Comparison of ENCODE assay signal across 8 cellular contexts in genomic region chr10:50738974-50739617, GRCh38. TPM values are rescaled to one million over a fixed set of nuclear protein-coding genes. Genes with fewer than 3 reads are reported as not detected.
A peak's percentile ranks its signal among the peaks of the same experiment; 100 is the strongest.
DNase-seq lines count a peak whose midpoint lies in the region; ATAC-seq, FAIRE-seq and TF ChIP-seq lines count a peak whose summit lies in the region.
"Not testable (repeated sequence)": the region's sequence is repeated elsewhere in the genome, so short reads cannot be mapped to it uniquely, and the experiment has no call there.

No MANE protein-coding gene starts in this region.

- ATAC-seq in HG03442 (IDR thresholded peaks at IDR 0.05; ENCODE audit: unreplicated experiment): peak; percentile 14
- not testable (repeated sequence) for ATAC-seq in HepG2

- not testable (repeated sequence) for H3F3A ChIP-seq in DOHH2 (ENCODE audit: control insufficient read depth, insufficient read depth)

- H2AFZ ChIP-seq in astrocyte (ENCODE audit: low read depth, low read length) (peak overlapping the region; percentile 99), HepG2 (ENCODE audit: low read length) (peak overlapping the region; percentile 92)

- POLR2A ChIA-PET in HepG2 (lab: Yijun Ruan, JAX): interaction anchor here (0.7 to 1.8 kb wide), 5 partner anchors 70 to 146 kb away, joined by 3 to 7 read pairs (median 4); partner anchors contain the start of gene A1CF

- not testable (repeated sequence) for TF ChIP-seq CTCF in DOHH2 (IDR thresholded peaks at IDR 0.05; ENCODE audit: low read depth, low read length, poor library complexity, severe bottlenecking); astrocyte (IDR thresholded peaks at IDR 0.05; ENCODE audit: insufficient read depth, low read depth, low read length); HepG2 (CRISPR knock-in tag; IDR thresholded peaks at IDR 0.05); ovary (IDR thresholded peaks at IDR 0.05); tibial nerve (IDR thresholded peaks at IDR 0.05)

- H3K4me3 Mint-ChIP-seq in T-helper 1 cell treated with Interleukin-12 subunit alpha and Interleukin-12 subunit beta and Interleukin-4 antibody, amounts not matched to agents 30 μg/mL and 1 μg/mL, for 36 hours: peak overlapping the region; percentile 97
- peak overlapping the region; percentile 98 for H3K4me3 Mint-ChIP-seq in astrocyte (ENCODE audit: unreplicated experiment)

- not testable (repeated sequence) for H3K9me3 Mint-ChIP-seq in T-helper 1 cell treated with Interleukin-12 subunit alpha and Interleukin-12 subunit beta and Interleukin-4 antibody, amounts not matched to agents 30 μg/mL and 1 μg/mL, for 36 hours; astrocyte (ENCODE audit: unreplicated experiment)

- in situ Hi-C loops in HepG2 (cut with HindIII; ENCODE audit: extremely low pct_ligation_motif_present, low pct_unique_long_range_greater_than_20kb): not testable (repeated sequence)

- peak overlapping the region; percentile 85 for H3K4me3 ChIP-seq in DOHH2 (ENCODE audit: low read length)
- peak overlapping the region; percentile 92 for H3K4me3 ChIP-seq in astrocyte (ENCODE audit: insufficient read depth, low read depth, low read length)
- H3K4me3 ChIP-seq in esophagus (ENCODE audit: low read depth in 1 of 2, low read length in 2 of 2): peak overlapping the region; percentile 68 to 91
- H3K4me3 ChIP-seq in HepG2 (replicated peaks in 1 of 3; ENCODE audit: insufficient read depth in 1 of 3, low read depth in 2 of 3, low read length in 3 of 3): peak overlapping the region; percentile 75 to 83 (median 80); a peak in 5 of 6 replicates
- peak overlapping the region; percentile 64 for H3K4me3 ChIP-seq in ovary
- peak overlapping the region; percentile 44 to 86 (median 68) for H3K4me3 ChIP-seq in tibial nerve

- not testable (repeated sequence) for H3K79me2 ChIP-seq in DOHH2 (ENCODE audit: control insufficient read depth, low read length); astrocyte (ENCODE audit: insufficient read depth, low read length); HepG2 (ENCODE audit: insufficient read depth, low read length)

- not testable (repeated sequence) for TF ChIP-seq RAD21 in HepG2 (CRISPR knock-in tag; IDR thresholded peaks at IDR 0.05)

- peak overlapping the region; percentile 88 for H3K9ac ChIP-seq in astrocyte (ENCODE audit: low read length)
- peak overlapping the region; percentile 68 for H3K9ac ChIP-seq in HepG2 (ENCODE audit: insufficient read depth, low read depth, low read length)

- H3K4me2 ChIP-seq in DOHH2 (ENCODE audit: low read length): peak overlapping the region; percentile 79
- peak overlapping the region; percentile 94 for H3K4me2 ChIP-seq in astrocyte (ENCODE audit: low read length)
- H3K4me2 ChIP-seq in HepG2 (ENCODE audit: low read depth, low read length): peak overlapping the region; percentile 86

- not testable (repeated sequence) for H3K27ac ChIP-seq in DOHH2 (ENCODE audit: low read depth, low read length)
- peak overlapping the region; percentile 90 for H3K27ac ChIP-seq in astrocyte (ENCODE audit: low read depth, low read length)
- peak overlapping the region; percentile 49 to 85 for H3K27ac ChIP-seq in esophagus (ENCODE audit: low read depth in 2 of 2, low read length in 1 of 2)
- peak overlapping the region; percentile 61 for H3K27ac ChIP-seq in HepG2 (ENCODE audit: extremely low read length, insufficient read depth, low read length)
- peak overlapping the region; percentile 47 to 52 for H3K27ac ChIP-seq in ovary
- H3K27ac ChIP-seq in tibial nerve: peak overlapping the region in 3 of 4 donors; percentile 70 to 81 (median 76)

- DNase-seq in astrocyte (ENCODE audit: low read depth); HepG2 (ENCODE audit: low spot score); tibial nerve (ENCODE audit: low spot score in 2 of 2): not testable (repeated sequence)
- peak in 1 of 5 donors; percentile 18 for DNase-seq in ovary

- TF ChIP-seq POLR2A in HepG2 (IDR thresholded peaks at IDR 0.05; ENCODE audit: insufficient read depth in 1 of 2, low read depth in 2 of 2, low read length in 2 of 2); ovary (IDR thresholded peaks at IDR 0.05); tibial nerve (IDR thresholded peaks at IDR 0.05): not testable (repeated sequence)

- H3K4me1 Mint-ChIP-seq in T-helper 1 cell treated with Interleukin-12 subunit alpha and Interleukin-12 subunit beta and Interleukin-4 antibody, amounts not matched to agents 30 μg/mL and 1 μg/mL, for 36 hours (ENCODE audit: low read depth): peaks cover 11% of the 10 kb centered on the region
- not testable (repeated sequence) for H3K4me1 Mint-ChIP-seq in astrocyte (ENCODE audit: low read depth, unreplicated experiment)

- H3K27me3 ChIP-seq in DOHH2 (ENCODE audit: control insufficient read depth, low read length); astrocyte (ENCODE audit: insufficient read depth, low read length); esophagus (ENCODE audit: control insufficient read depth in 1 of 2, insufficient read depth in 2 of 2, low read length in 2 of 2); HepG2 (ENCODE audit: control insufficient read depth in 1 of 2, insufficient read depth in 2 of 2, low read length in 2 of 2); ovary; tibial nerve: not testable (repeated sequence)

- intact Hi-C loops in HepG2 (cut with micrococcal nuclease; ENCODE audit: unreplicated experiment); ovary (cut with DNase I): not testable (repeated sequence)

- not testable (repeated sequence) for H3K9me2 ChIP-seq in DOHH2 (replicated peaks; ENCODE audit: control insufficient read depth, low read length)

- not testable (repeated sequence) for H3K36me3 ChIP-seq in DOHH2 (ENCODE audit: control insufficient read depth, low read length); astrocyte (ENCODE audit: insufficient read depth, low read length); esophagus (ENCODE audit: control insufficient read depth in 2 of 2, insufficient read depth in 2 of 2, low read length in 1 of 2); HepG2 (replicated peaks in 1 of 2; ENCODE audit: control insufficient read depth in 1 of 2, insufficient read depth in 2 of 2, low read length in 2 of 2); ovary; tibial nerve

- 70 to 72% methylated on average over 23 of the region's 23 CpGs for WGBS in esophagus, 2 donors
- 76% methylated on average over 22 of the region's 23 CpGs for WGBS in HepG2 (ENCODE audit: low lambda C conversion rate)
- WGBS in ovary, 3 donors: 65 to 72% (median 72%) methylated on average over 22 to 23 of the region's 23 CpGs
- WGBS in tibial nerve, 2 donors: 74 to 75% methylated on average over 22 of the region's 23 CpGs

- H3K36me3 Mint-ChIP-seq in T-helper 1 cell treated with Interleukin-12 subunit alpha and Interleukin-12 subunit beta and Interleukin-4 antibody, amounts not matched to agents 30 μg/mL and 1 μg/mL, for 36 hours (ENCODE audit: low read depth); astrocyte (ENCODE audit: low read depth, unreplicated experiment): not testable (repeated sequence)

- peaks cover 30% of the 10 kb centered on the region for H3K27me3 Mint-ChIP-seq in T-helper 1 cell treated with Interleukin-12 subunit alpha and Interleukin-12 subunit beta and Interleukin-4 antibody, amounts not matched to agents 30 μg/mL and 1 μg/mL, for 36 hours (ENCODE audit: low read depth)
- H3K27me3 Mint-ChIP-seq in astrocyte (ENCODE audit: low read depth, unreplicated experiment): not testable (repeated sequence)

- TF ChIP-seq EP300 in HepG2 (IDR thresholded peaks at IDR 0.05; ENCODE audit: low read depth in 2 of 2, low read length in 2 of 2); HepG2 (CRISPR knock-in tag; IDR thresholded peaks at IDR 0.05; ENCODE audit: borderline replicate concordance); ovary (IDR thresholded peaks at IDR 0.05); tibial nerve (IDR thresholded peaks at IDR 0.05): not testable (repeated sequence)

- H3K9me3 ChIP-seq in DOHH2 (ENCODE audit: control insufficient read depth, insufficient read depth, low read length); astrocyte (ENCODE audit: insufficient read depth, low read depth, low read length); esophagus (ENCODE audit: control insufficient read depth in 2 of 2, insufficient read depth in 1 of 2, low read depth in 1 of 2, low read length in 1 of 2); HepG2 (ENCODE audit: low read length); ovary; tibial nerve: not testable (repeated sequence)

- CTCF ChIA-PET in HepG2 (lab: Yijun Ruan, JAX; ENCODE audit: low intra/inter-chr PET ratio, low total read pairs): not testable (repeated sequence)

- BruUV-seq in HepG2 (replicated peaks; lab: Mats Ljungman, UMichigan): TSS peak; percentile 94

- H3K4me1 ChIP-seq in DOHH2 (ENCODE audit: control insufficient read depth, low read length); astrocyte (ENCODE audit: insufficient read depth, low read length); esophagus (ENCODE audit: control insufficient read depth in 2 of 2, insufficient read depth in 2 of 2, low read length in 1 of 2); ovary (ENCODE audit: insufficient read depth); tibial nerve: not testable (repeated sequence)
- peaks cover 18% of the 10 kb centered on the region for H3K4me1 ChIP-seq in HepG2 (ENCODE audit: insufficient read depth, low read length)

- FAIRE-seq in astrocyte (lab: Jason Lieb, UNC); HepG2 (lab: Jason Lieb, UNC): not testable (repeated sequence)

- peak overlapping the region; percentile 58 for H3K27ac Mint-ChIP-seq in T-helper 1 cell treated with Interleukin-12 subunit alpha and Interleukin-12 subunit beta and Interleukin-4 antibody, amounts not matched to agents 30 μg/mL and 1 μg/mL, for 36 hours
- peak overlapping the region; percentile 88 for H3K27ac Mint-ChIP-seq in astrocyte (ENCODE audit: unreplicated experiment)

- not testable (repeated sequence) for H4K20me1 ChIP-seq in DOHH2 (ENCODE audit: control insufficient read depth, insufficient read depth, low read depth, low read length); astrocyte (ENCODE audit: insufficient read depth, low read length); HepG2 (ENCODE audit: insufficient read depth, low read length)

RNA-seq across cellular contexts. Expression of gene ASAH2B, which starts 0.6 kb away (rescaled TPM):
- total RNA-seq in astrocyte: 5.9 and 7.6 TPM in 2 replicates
- polyA plus RNA-seq in esophagus: 1 to 10 TPM; 1.1 to 2.2 TPM
- total RNA-seq in HepG2 (2016; rRNA removed; fragmentation: Illumina TruSeq; extraction: Trizol): 4.2 and 7.8 TPM in 2 replicates
- total RNA-seq in HepG2 (2016; cell fraction: cytosol; rRNA removed; fragmentation: Illumina TruSeq; extraction: Trizol; ENCODE audit: low read depth): 0.53 and 1.0 TPM in 2 replicates
- total RNA-seq in HepG2 (2016; cell fraction: insoluble cytoplasmic fraction; rRNA removed; fragmentation: Illumina TruSeq; extraction: Trizol): 6.3 and 9.7 TPM in 2 replicates
- total RNA-seq in HepG2 (2016; cell fraction: membrane; rRNA removed; fragmentation: Illumina TruSeq; extraction: Trizol): 4.4 and 5.0 TPM in 2 replicates
- 6.9 and 10.0 TPM in 2 replicates for total RNA-seq in HepG2 (2016; cell fraction: nucleus; rRNA removed; fragmentation: Illumina TruSeq; extraction: Trizol)
- 3.8 and 4.6 TPM in 2 replicates for polyA plus RNA-seq in HepG2 (2011; rRNA removed)
- polyA plus RNA-seq in HepG2 (2011; cell fraction: cytosol; rRNA removed): 1.4 and 2.2 TPM in 2 replicates
- polyA plus RNA-seq in HepG2 (2011; cell fraction: nucleus; rRNA removed): 3.8 and 6.0 TPM in 2 replicates
- polyA plus RNA-seq in HepG2 (2012): 3.6 and 4.3 TPM in 2 replicates
- polyA plus RNA-seq in HepG2 (2016; cell fraction: cytosol; fragmentation: Illumina TruSeq; extraction: Trizol; ENCODE audit: low read depth): 0.44 and 0.75 TPM in 2 replicates
- polyA plus RNA-seq in HepG2 (2016; cell fraction: insoluble cytoplasmic fraction; fragmentation: Illumina TruSeq; extraction: Trizol; ENCODE audit: low read depth): 7.6 and 8.9 TPM in 2 replicates
- polyA plus RNA-seq in HepG2 (2016; cell fraction: membrane; fragmentation: Illumina TruSeq; extraction: Trizol; ENCODE audit: low read depth): 2.1 and 3.5 TPM in 2 replicates
- polyA plus RNA-seq in HepG2 (2016; cell fraction: nucleus; fragmentation: Illumina TruSeq; extraction: Trizol; ENCODE audit: insufficient read depth, low read depth): 7.6 and 8.9 TPM in 2 replicates
- 2.3 and 3.2 TPM in 2 replicates for polyA minus RNA-seq in HepG2 (2011; rRNA and poly(A)+ RNA removed; ENCODE audit: low replicate concordance)
- polyA minus RNA-seq in HepG2 (2011; cell fraction: cytosol; rRNA and poly(A)+ RNA removed): 1.7 and 2.0 TPM in 2 replicates
- polyA minus RNA-seq in HepG2 (2011; cell fraction: nucleus; rRNA and poly(A)+ RNA removed): 17.9 and 18.5 TPM in 2 replicates
- 1 to 10 TPM; 1.6 to 7.0 (median 3.6) TPM for total RNA-seq in ovary
- 1 to 10 TPM; 2.2 to 3.4 TPM for polyA plus RNA-seq in ovary
- 1 to 10 TPM in 2 of 4 donors, under 1 TPM in 2; 0.42 to 1.6 (median 1.0) TPM for total RNA-seq in tibial nerve
